In genomic region chr7:77696643-77697534, GRCh38 we compare ENCODE assay signal across 8 cellular contexts. TPM values are rescaled to one million over a fixed set of nuclear protein-coding genes. Genes with fewer than 3 reads are reported as not detected.
DNase-seq lines count a peak whose midpoint lies in the region; ATAC-seq and TF ChIP-seq lines count a peak whose summit lies in the region.

No MANE protein-coding gene starts in this region.

- H3K9ac ChIP-seq in parathyroid adenoma = peak overlapping the region; percentile 56

- H3K4me2 ChIP-seq in parathyroid adenoma (ENCODE audit: low read length) = peak overlapping the region; percentile 85

- DNase-seq in DMS53 treated with DMSO at 0.1 percent for 48 hours (lab: John Stamatoyannopoulos, UW; ENCODE audit: unreplicated experiment) (peak; percentile 85), SK-N-DZ (ENCODE audit: low spot score) (peak; percentile 62), Right ventricle myocardium superior (peak; percentile 79), upper lobe of right lung (peak; percentile 88)
- DNase-seq in activated naive CD4-positive, alpha-beta T cell treated with anti-CD3 and anti-CD28 coated beads, Interleukin-2, amount 50 U/mL, for 72 hours (ENCODE audit: low spot score in 2 of 2) = peak; percentile 62 to 66

- peak overlapping the region; percentile 95 to 96 for H3K27ac Mint-ChIP-seq in activated naive CD4-positive, alpha-beta T cell treated with anti-CD3 and anti-CD28 coated beads, Interleukin-2, amount 50 U/mL, for 72 hours

- H3K27me3 ChIP-seq in parathyroid adenoma (ENCODE audit: control insufficient read depth, insufficient read depth, low read length) = no peaks in the 10 kb centered on the region
- no peaks in the 10 kb centered on the region for H3K27me3 ChIP-seq in upper lobe of right lung

- H3K27ac ChIP-seq in KOPT-K1 (ENCODE audit: low read depth, low read length, poor library complexity, severe bottlenecking) = peak overlapping the region; percentile 93
- H3K27ac ChIP-seq in parathyroid adenoma = peak overlapping the region; percentile 90
- peak overlapping the region; percentile 97 for H3K27ac ChIP-seq in upper lobe of right lung

- peaks cover 33% of the 10 kb centered on the region for H3K79me2 ChIP-seq in parathyroid adenoma

- H3K4me3 ChIP-seq in parathyroid adenoma (ENCODE audit: low read depth, low read length) = peak overlapping the region; percentile 88
- peak overlapping the region; percentile 83 for H3K4me3 ChIP-seq in upper lobe of right lung

- TF ChIP-seq CTCF in parathyroid adenoma (IDR thresholded peaks at IDR 0.05) = no peak
- no peak for TF ChIP-seq CTCF in upper lobe of right lung (IDR thresholded peaks at IDR 0.05)

- intact Hi-C loops in Right ventricle myocardium superior (cut with DNase I) (loop anchor here (2.0 to 10.0 kb wide), 2 partner anchors 58 to 102 kb away; partner anchors contain the start of genes PHTF2 and TMEM60), upper lobe of right lung (cut with DNase I) (no loop called here)

- ATAC-seq in GM21737 (IDR thresholded peaks at IDR 0.05; ENCODE audit: unreplicated experiment) (peak; percentile 16), Right ventricle myocardium superior (ENCODE audit: poor library complexity) (peak; percentile 70), upper lobe of right lung (peak; percentile 68)
- ATAC-seq in activated naive CD4-positive, alpha-beta T cell treated with anti-CD3 and anti-CD28 coated beads, Interleukin-2, amount 50 U/mL, for 72 hours = peak; percentile 43

- H3K36me3 Mint-ChIP-seq in activated naive CD4-positive, alpha-beta T cell treated with anti-CD3 and anti-CD28 coated beads, Interleukin-2, amount 50 U/mL, for 72 hours = peaks cover 16 to 24% of the 10 kb centered on the region in 2 donors

- no peaks in the 10 kb centered on the region for H3K9me3 Mint-ChIP-seq in activated naive CD4-positive, alpha-beta T cell treated with anti-CD3 and anti-CD28 coated beads, Interleukin-2, amount 50 U/mL, for 72 hours

- H3K4me1 ChIP-seq in parathyroid adenoma (peaks cover 8% of the 10 kb centered on the region), upper lobe of right lung (peaks cover 38% of the 10 kb centered on the region)

- H2AFZ ChIP-seq in parathyroid adenoma = peak overlapping the region; percentile 85

- no peaks in the 10 kb centered on the region for H3K9me3 ChIP-seq in KOPT-K1 (ENCODE audit: insufficient read depth, low read length, poor library complexity, severe bottlenecking)
- no peaks in the 10 kb centered on the region for H3K9me3 ChIP-seq in parathyroid adenoma (ENCODE audit: control insufficient read depth, low read length)
- no peaks in the 10 kb centered on the region for H3K9me3 ChIP-seq in upper lobe of right lung

- peaks cover 14% of the 10 kb centered on the region for H3K36me3 ChIP-seq in KOPT-K1 (ENCODE audit: insufficient read depth, low read length)
- no peaks in the 10 kb centered on the region for H3K36me3 ChIP-seq in parathyroid adenoma (ENCODE audit: control insufficient read depth, insufficient read depth, low read length)
- no peaks in the 10 kb centered on the region for H3K36me3 ChIP-seq in upper lobe of right lung

RNA-seq across cellular contexts. Expression of gene RSBN1L, which starts 0.6 kb away (rescaled TPM):
- 14.4 and 18.4 TPM in 2 replicates for polyA plus RNA-seq in SK-N-DZ (2014; cell fraction: cytosol; rRNA removed)
- 14.6 and 18.3 TPM in 2 replicates for polyA plus RNA-seq in SK-N-DZ (2014; cell fraction: nucleus; rRNA removed)
- 10 to 100 TPM; 19.8 to 20.2 TPM for total RNA-seq in activated naive CD4-positive, alpha-beta T cell treated with anti-CD3 and anti-CD28 coated beads, Interleukin-2, amount 50 U/mL, for 72 hours
- 9.3 TPM for total RNA-seq in Right ventricle myocardium superior
- 27.7 TPM for total RNA-seq in upper lobe of right lung

Comparison
In these comparisons a context has a peak if more than half of its experiments do, and no peak if none do; other contexts are left out.
1. Peak in every context shown above with its lines: DNase-seq, ATAC-seq, H3K4me3 ChIP-seq and H3K27ac ChIP-seq.
2. ATAC-seq: peak in every context shown above with its lines; median percentile 70 in Right ventricle myocardium superior; 68 in upper lobe of right lung; 43 in activated naive CD4-positive, alpha-beta T cell treated with anti-CD3 and anti-CD28 coated beads, Interleukin-2, amount 50 U/mL, for 72 hours; 16 in GM21737.